ENCODE assay signal across 10 cellular contexts in the genomic region with DNA sequence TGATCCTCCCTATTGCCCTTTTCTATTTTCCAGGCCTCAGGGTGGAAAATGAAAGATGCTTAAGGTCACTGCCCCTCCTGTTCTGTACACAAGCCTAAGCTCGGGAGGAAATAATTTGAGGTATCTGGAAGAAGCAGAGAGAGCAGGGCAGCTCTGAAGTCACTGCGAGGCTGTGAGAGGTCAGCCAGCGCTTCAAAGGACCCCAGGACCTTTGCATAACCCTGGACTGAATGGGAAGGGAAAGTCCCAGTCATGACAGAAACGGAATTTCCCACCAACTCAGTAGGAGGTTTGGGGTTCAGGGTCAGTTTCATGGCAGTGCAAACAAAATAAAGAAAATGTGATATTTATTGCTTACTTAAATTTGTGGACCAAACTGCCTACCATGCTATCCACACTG. TPM values are rescaled to one million over a fixed set of nuclear protein-coding genes. Genes with fewer than 3 reads are reported as not detected.
"Had no signal": no experiment of that assay in that cellular context is flagged by ENCODE, and none has a peak within 500 bp of the region (broad histone marks: within the 10 kb centered on the region; RNA-seq: fewer than 3 reads in every experiment).

No MANE protein-coding gene starts in this region.

- H3K9me3 ChIP-seq: HAP-1 had no signal

- FAIRE-seq: K562 had no signal

- ATAC-seq: GM23338, HCT116, K562 had no signal

- H2AFZ ChIP-seq: GM23338 had no signal

- H3K4me2 ChIP-seq: GM23338 had no signal

- H3K27ac ChIP-seq: HL-60 had no signal

- H3K4me3 ChIP-seq: GM23338, HAP-1, K562 had no signal

- H3K36me3 ChIP-seq: HAP-1 had no signal

- DNase-seq: H7, IMR-90, KG1 had no signal

RNA-seq across cellular contexts. Expression of gene LRFN2, which starts 58.1 kb away (rescaled TPM):
- total RNA-seq: H4, HT1080, IMR-90, K562 had no signal
- polyA plus RNA-seq: IMR-90, K562 had no signal
